Comparison of ENCODE assay signal across 20 cellular contexts in genomic region chr18:36692909-36693308, GRCh38.
DNase-seq lines count a peak whose midpoint lies in the region; ATAC-seq and TF ChIP-seq lines count a peak whose summit lies in the region.
"Had no signal": no experiment of that assay in that cellular context is flagged by ENCODE, and none has a peak within 500 bp of the region (broad histone marks: within the 10 kb centered on the region; RNA-seq: fewer than 3 reads in every experiment).

No MANE protein-coding gene starts in this region.

- POLR2A ChIA-PET in PC-3 (lab: Charles Lee; ENCODE audit: unreplicated experiment) = no interaction called here

- BruUV-seq in PC-3 (replicated peaks; lab: Mats Ljungman, UMichigan) = no TSS peak

- intact Hi-C loops in PC-3 (cut with micrococcal nuclease) = no loop called here

- no peaks in the 10 kb centered on the region for H3K9me3 ChIP-seq in thoracic aorta
- H3K9me3 ChIP-seq in PC-3 (ENCODE audit: low read length) = no peaks in the 10 kb centered on the region
- H3K9me3 ChIP-seq: left lung, testis had no signal

- TF ChIP-seq CTCF in fibroblast of the aortic adventitia (IDR thresholded peaks at IDR 0.05; ENCODE audit: insufficient read depth, low read length) = no peak
- no peak for TF ChIP-seq CTCF in thoracic aorta (IDR thresholded peaks at IDR 0.05)
- no peak for TF ChIP-seq CTCF in PC-3 (conservative IDR thresholded peaks at IDR 0.05; ENCODE audit: low read depth, low read length)

- peak overlapping the region; percentile 30 to 42 for H3K27ac ChIP-seq in thoracic aorta
- H3K27ac ChIP-seq in PC-3 (ENCODE audit: low read length) = no peak overlapping the region
- H3K27ac ChIP-seq: left lung, testis had no signal

- CTCF ChIA-PET in PC-3 (lab: Charles Lee) = no interaction called here

- H3K36me3 ChIP-seq in thoracic aorta = no peaks in the 10 kb centered on the region
- H3K36me3 ChIP-seq in PC-3 (ENCODE audit: low read depth, low read length) = no peaks in the 10 kb centered on the region
- H3K36me3 ChIP-seq: left lung had no signal

- no peak overlapping the region for H3K27ac Mint-ChIP-seq in stimulated activated memory B cell treated with anti-CD40 and anti-IgM and Interleukin-4, amounts not matched to agents 10 μg/mL and 1 μg/mL and 100 μg/mL, for 72 hours
- H3K27ac Mint-ChIP-seq: activated naive CD8-positive, alpha-beta T cell treated with anti-CD3 and anti-CD28 coated beads for 36 hours; CD4-positive, CD25-positive, alpha-beta regulatory T cell had no signal

- peaks cover 9% of the 10 kb centered on the region for H3K27me3 Mint-ChIP-seq in stimulated activated memory B cell treated with anti-CD40 and anti-IgM and Interleukin-4, amounts not matched to agents 10 μg/mL and 1 μg/mL and 100 μg/mL, for 72 hours

- H3F3A ChIP-seq in PC-3 (ENCODE audit: low read length, unreplicated experiment) = no peaks in the 10 kb centered on the region

- no peaks in the 10 kb centered on the region for H3K9me3 Mint-ChIP-seq in stimulated activated memory B cell treated with anti-CD40 and anti-IgM and Interleukin-4, amounts not matched to agents 10 μg/mL and 1 μg/mL and 100 μg/mL, for 72 hours
- H3K9me3 Mint-ChIP-seq: activated naive CD8-positive, alpha-beta T cell treated with anti-CD3 and anti-CD28 coated beads for 36 hours had no signal

- H3K27me3 ChIP-seq in thoracic aorta (replicated peaks; ENCODE audit: insufficient read depth) (no peaks in the 10 kb centered on the region), PC-3 (ENCODE audit: low read length) (no peaks in the 10 kb centered on the region)
- H3K27me3 ChIP-seq: left lung, testis had no signal

- DNase-seq in ELR (ENCODE audit: low read depth) = peak; percentile 73
- DNase-seq in fibroblast of the aortic adventitia (ENCODE audit: low read depth) = peak; percentile 30
- no peak for DNase-seq in thoracic aorta (ENCODE audit: low spot score)
- DNase-seq in PC-3 = no peak
- DNase-seq in NK-92 treated with Interleukin-12 subunit alpha and Interleukin-12 subunit beta, amount 100 ng/mL, for 24 hours (lab: John Stamatoyannopoulos, UW) = no peak
- DNase-seq: activated naive CD8-positive, alpha-beta T cell treated with anti-CD3 and anti-CD28 coated beads for 36 hours; CD4-positive, CD25-positive, alpha-beta regulatory T cell; DND-41; effector CD4-positive, alpha-beta T cell; H7; Kasumi-1; left lung; NCI-H1105; stimulated activated CD4-positive, alpha-beta T cell treated with anti-CD3 and anti-CD28 coated beads, Interleukin-4, amount 100 ng/mL, for 4 hours; stimulated activated CD8-positive, alpha-beta memory T cell treated with anti-CD3 and anti-CD28 coated beads, Interleukin-4, amount 100 ng/mL, for 48 hours; testis had no signal

- H3K9me2 ChIP-seq in PC-3 (replicated peaks; ENCODE audit: low read length) = no peaks in the 10 kb centered on the region

- no peak overlapping the region for H3K4me3 ChIP-seq in fibroblast of the aortic adventitia (ENCODE audit: low read depth, low read length)
- peak overlapping the region; percentile 6 for H3K4me3 ChIP-seq in thoracic aorta
- H3K4me3 ChIP-seq in PC-3 (ENCODE audit: low read length) = no peak overlapping the region
- H3K4me3 ChIP-seq: left lung, smooth muscle cell, testis had no signal

- no peaks in the 10 kb centered on the region for H3K79me2 ChIP-seq in PC-3 (ENCODE audit: low read length)

- H4K20me1 ChIP-seq in PC-3 (ENCODE audit: low read length) = no peaks in the 10 kb centered on the region

- H3K4me3 Mint-ChIP-seq in stimulated activated memory B cell treated with anti-CD40 and anti-IgM and Interleukin-4, amounts not matched to agents 10 μg/mL and 1 μg/mL and 100 μg/mL, for 72 hours = no peak overlapping the region
- H3K4me3 Mint-ChIP-seq: activated naive CD8-positive, alpha-beta T cell treated with anti-CD3 and anti-CD28 coated beads for 36 hours; CD4-positive, CD25-positive, alpha-beta regulatory T cell had no signal

- H2AFZ ChIP-seq in PC-3 (ENCODE audit: low read length) = no peak overlapping the region

- H3K9ac ChIP-seq in PC-3 (ENCODE audit: low read length) = no peak overlapping the region

- ATAC-seq in SK-N-SH treated with all-trans-retinoic acid at 6 μM for 48 hours = peak; percentile 66
- ATAC-seq in thoracic aorta (ENCODE audit: insufficient number of reproducible peaks, low FRiP score, low read depth) = no peak
- no peak for ATAC-seq in stimulated activated memory B cell treated with anti-CD40 and anti-IgM and Interleukin-4, amounts not matched to agents 10 μg/mL and 1 μg/mL and 100 μg/mL, for 72 hours
- ATAC-seq in PC-3 = no peak
- ATAC-seq: left lung, Panc1 had no signal

- H3K36me3 Mint-ChIP-seq in stimulated activated memory B cell treated with anti-CD40 and anti-IgM and Interleukin-4, amounts not matched to agents 10 μg/mL and 1 μg/mL and 100 μg/mL, for 72 hours = no peaks in the 10 kb centered on the region
- H3K36me3 Mint-ChIP-seq: activated naive CD8-positive, alpha-beta T cell treated with anti-CD3 and anti-CD28 coated beads for 36 hours; CD4-positive, CD25-positive, alpha-beta regulatory T cell had no signal

- no peaks in the 10 kb centered on the region for H3K4me1 Mint-ChIP-seq in stimulated activated memory B cell treated with anti-CD40 and anti-IgM and Interleukin-4, amounts not matched to agents 10 μg/mL and 1 μg/mL and 100 μg/mL, for 72 hours
- H3K4me1 Mint-ChIP-seq: activated naive CD8-positive, alpha-beta T cell treated with anti-CD3 and anti-CD28 coated beads for 36 hours; CD4-positive, CD25-positive, alpha-beta regulatory T cell had no signal

- peaks cover 0 to 26% of the 10 kb centered on the region in 2 donors for H3K4me1 ChIP-seq in thoracic aorta (ENCODE audit: control insufficient read depth in 1 of 2, low read depth in 2 of 2)
- peaks cover 13% of the 10 kb centered on the region for H3K4me1 ChIP-seq in PC-3 (ENCODE audit: insufficient read depth, low read length)
- H3K4me1 ChIP-seq: left lung, testis had no signal

- H3K4me2 ChIP-seq in PC-3 (ENCODE audit: low read length) = no peak overlapping the region
- H3K4me2 ChIP-seq: smooth muscle cell had no signal

TF ChIP-seq in SK-N-SH treated with all-trans-retinoic acid at 6 μM for 48 hours, 23 proteins besides CTCF, POLR2A, EP300 and RAD21 (continues in another document):
- TF ChIP-seq ZFP30 (CRISPR knock-in tag; IDR thresholded peaks at IDR 0.05) = no peak
- no peak for TF ChIP-seq CREB5 (CRISPR knock-in tag; IDR thresholded peaks at IDR 0.05; ENCODE audit: low read depth)
- TF ChIP-seq CSRNP3 (CRISPR knock-in tag; IDR thresholded peaks at IDR 0.05) = no peak
- no peak for TF ChIP-seq PPARA (CRISPR knock-in tag; IDR thresholded peaks at IDR 0.05; ENCODE audit: borderline replicate concordance)
- TF ChIP-seq GLIS3 (CRISPR knock-in tag; IDR thresholded peaks at IDR 0.05) = no peak
- no peak for TF ChIP-seq TSHZ2 (CRISPR knock-in tag; IDR thresholded peaks at IDR 0.05)
- no peak for TF ChIP-seq ZNF70 (CRISPR knock-in tag; IDR thresholded peaks at IDR 0.05)
- TF ChIP-seq TCF4 (CRISPR knock-in tag; IDR thresholded peaks at IDR 0.05; ENCODE audit: borderline replicate concordance) = no peak
- TF ChIP-seq BACH2 (CRISPR knock-in tag; IDR thresholded peaks at IDR 0.05; ENCODE audit: borderline replicate concordance) = no peak

Comparison
In these comparisons a context has a peak if more than half of its experiments do, and no peak if none do; other contexts are left out.
1. DNase-seq: peak in ELR (single experiment) and fibroblast of the aortic adventitia (single experiment); none in thoracic aorta (single experiment), PC-3 (single experiment) and NK-92 treated with Interleukin-12 subunit alpha and Interleukin-12 subunit beta, amount 100 ng/mL, for 24 hours (single experiment).